9 cellular contexts compared by ENCODE assay signal in genomic region chr6:3208096-3208774, GRCh38. TPM values are rescaled to one million over a fixed set of nuclear protein-coding genes. Genes with fewer than 3 reads are reported as not detected.
DNase-seq lines count a peak whose midpoint lies in the region; ATAC-seq and TF ChIP-seq lines count a peak whose summit lies in the region.
"Had no signal": no experiment of that assay in that cellular context is flagged by ENCODE, and none has a peak within 500 bp of the region (broad histone marks: within the 10 kb centered on the region; RNA-seq: fewer than 3 reads in every experiment).

No MANE protein-coding gene starts in this region.

- H3K4me3 ChIP-seq in right cardiac atrium (ENCODE audit: low read length): no peak overlapping the region
- H3K4me3 ChIP-seq in left ventricle myocardium inferior: no peak overlapping the region
- H3K4me3 ChIP-seq in gastroesophageal sphincter: no peak overlapping the region
- no peak overlapping the region for H3K4me3 ChIP-seq in tibial artery
- H3K4me3 ChIP-seq: heart left ventricle had no signal

- TF ChIP-seq EP300 in gastroesophageal sphincter (IDR thresholded peaks at IDR 0.05): no peak

- intact Hi-C loops in right cardiac atrium (cut with DNase I) (no loop called here), left ventricle myocardium inferior (cut with micrococcal nuclease) (no loop called here), tibial artery (cut with DNase I; ENCODE audit: low total_unique reads) (no loop called here)

- peak overlapping the region; percentile 8 for H3K27ac Mint-ChIP-seq in activated naive CD8-positive, alpha-beta T cell treated with anti-CD3 and anti-CD28 coated beads for 36 hours

- no peaks in the 10 kb centered on the region for H3K9me3 ChIP-seq in right cardiac atrium (ENCODE audit: control insufficient read depth, low read length)
- peaks cover 10% of the 10 kb centered on the region for H3K9me3 ChIP-seq in left ventricle myocardium inferior (replicated peaks)
- H3K9me3 ChIP-seq in gastroesophageal sphincter: no peaks in the 10 kb centered on the region
- H3K9me3 ChIP-seq in tibial artery: peaks cover 0 to 4% (median 0%) of the 10 kb centered on the region in 3 donors

- H3K27ac ChIP-seq in right cardiac atrium (ENCODE audit: low read length): no peak overlapping the region
- H3K27ac ChIP-seq in left ventricle myocardium inferior (replicated peaks): no peak overlapping the region
- H3K27ac ChIP-seq in gastroesophageal sphincter: peak overlapping the region in 2 of 4 donors; percentile 7 to 75
- H3K27ac ChIP-seq in tibial artery: peak overlapping the region; percentile 20 to 53
- H3K27ac ChIP-seq: heart left ventricle had no signal

- peak in 2 of 3 donors; percentile 63 to 66 for DNase-seq in right cardiac atrium
- DNase-seq in left ventricle myocardium inferior: no peak
- no peak for DNase-seq in activated naive CD8-positive, alpha-beta T cell treated with anti-CD3 and anti-CD28 coated beads for 36 hours
- peak; percentile 71 to 91 for DNase-seq in tibial artery
- DNase-seq in NCI-H510A treated with DMSO at 0.1 percent for 48 hours (lab: John Stamatoyannopoulos, UW): no peak
- DNase-seq in activated gamma-delta T cell (lab: John Stamatoyannopoulos, UW): no peak

- peak in 1 of 2 donors; percentile 58 for ATAC-seq in right cardiac atrium
- ATAC-seq in gastroesophageal sphincter: peak; percentile 71
- no peak for ATAC-seq in GM21367 (IDR thresholded peaks at IDR 0.05; ENCODE audit: unreplicated experiment)

- no peaks in the 10 kb centered on the region for H3K27me3 ChIP-seq in right cardiac atrium (ENCODE audit: control insufficient read depth, insufficient read depth)
- peaks cover 46% of the 10 kb centered on the region for H3K27me3 ChIP-seq in left ventricle myocardium inferior (ENCODE audit: low read depth)
- no peaks in the 10 kb centered on the region for H3K27me3 ChIP-seq in gastroesophageal sphincter
- no peaks in the 10 kb centered on the region for H3K27me3 ChIP-seq in tibial artery

- H3K36me3 ChIP-seq in left ventricle myocardium inferior: no peaks in the 10 kb centered on the region
- no peaks in the 10 kb centered on the region for H3K36me3 ChIP-seq in gastroesophageal sphincter
- H3K36me3 ChIP-seq in tibial artery: no peaks in the 10 kb centered on the region
- H3K36me3 ChIP-seq: heart left ventricle had no signal

- WGBS in right cardiac atrium: 66% methylated on average over 14 of the region's 14 CpGs
- 53 to 66% methylated on average over 13 to 14 of the region's 14 CpGs for WGBS in gastroesophageal sphincter (ENCODE audit: low coverage in 1 of 2), 2 donors

- no peak for TF ChIP-seq POLR2A in gastroesophageal sphincter (IDR thresholded peaks at IDR 0.05)

- no peak for TF ChIP-seq CTCF in left ventricle myocardium inferior (IDR thresholded peaks at IDR 0.05; ENCODE audit: borderline replicate concordance)
- TF ChIP-seq CTCF in gastroesophageal sphincter (IDR thresholded peaks at IDR 0.05): no peak
- no peak for TF ChIP-seq CTCF in tibial artery (IDR thresholded peaks at IDR 0.05)

- no peaks in the 10 kb centered on the region for H3K4me1 ChIP-seq in right cardiac atrium (ENCODE audit: control insufficient read depth, insufficient read depth, low read length)
- H3K4me1 ChIP-seq in left ventricle myocardium inferior: no peaks in the 10 kb centered on the region
- peaks cover 0 to 31% (median 5%) of the 10 kb centered on the region in 3 donors for H3K4me1 ChIP-seq in gastroesophageal sphincter
- H3K4me1 ChIP-seq in tibial artery: peaks cover 4 to 42% (median 27%) of the 10 kb centered on the region in 4 donors

- peaks cover 29% of the 10 kb centered on the region for H3K4me1 Mint-ChIP-seq in activated naive CD8-positive, alpha-beta T cell treated with anti-CD3 and anti-CD28 coated beads for 36 hours

- H3K9me3 Mint-ChIP-seq in activated naive CD8-positive, alpha-beta T cell treated with anti-CD3 and anti-CD28 coated beads for 36 hours: peaks cover 12% of the 10 kb centered on the region

- peaks cover 2% of the 10 kb centered on the region for H3K36me3 Mint-ChIP-seq in activated naive CD8-positive, alpha-beta T cell treated with anti-CD3 and anti-CD28 coated beads for 36 hours

- peaks cover 35% of the 10 kb centered on the region for H3K27me3 Mint-ChIP-seq in activated naive CD8-positive, alpha-beta T cell treated with anti-CD3 and anti-CD28 coated beads for 36 hours

- H3K4me3 Mint-ChIP-seq in activated naive CD8-positive, alpha-beta T cell treated with anti-CD3 and anti-CD28 coated beads for 36 hours: no peak overlapping the region

RNA-seq across cellular contexts. Expression of gene TUBB2B, which starts 19.2 kb away (rescaled TPM):
- total RNA-seq in right cardiac atrium (1 to 10 TPM; 1.4 to 3.2 (median 1.8) TPM), left ventricle myocardium inferior (1.4 TPM), gastroesophageal sphincter (10 to 100 TPM; 11.5 to 42.8 (median 14.6) TPM)
- polyA plus RNA-seq in right cardiac atrium: 4.7 TPM
- under 1 TPM; 0.25 to 0.28 TPM for total RNA-seq in activated naive CD8-positive, alpha-beta T cell treated with anti-CD3 and anti-CD28 coated beads for 36 hours

RNA-seq across cellular contexts. Expression of gene PSMG4, which starts 50.5 kb away (rescaled TPM):
- 10 to 100 TPM in 2 of 4 donors, 1 to 10 TPM in 2; 7.9 to 10.7 (median 9.9) TPM for total RNA-seq in right cardiac atrium
- polyA plus RNA-seq in right cardiac atrium: 16.7 TPM
- total RNA-seq in left ventricle myocardium inferior: 11.2 TPM
- 10 to 100 TPM; 36.4 to 38.1 TPM for total RNA-seq in activated naive CD8-positive, alpha-beta T cell treated with anti-CD3 and anti-CD28 coated beads for 36 hours
- total RNA-seq in gastroesophageal sphincter: 10 to 100 TPM; 23.6 to 37.8 (median 29.5) TPM

RNA-seq across cellular contexts. Expression of gene TUBB2A, which starts 50.9 kb away (rescaled TPM):
- total RNA-seq in right cardiac atrium (10 to 100 TPM; 24.3 to 30.1 (median 27.5) TPM), left ventricle myocardium inferior (13.9 TPM), gastroesophageal sphincter (100 to 1,000 TPM in 2 of 4 donors, 10 to 100 TPM in 2; 74.6 to 219 (median 119) TPM)
- 43.1 TPM for polyA plus RNA-seq in right cardiac atrium
- 1 to 10 TPM; 1.8 to 2.0 TPM for total RNA-seq in activated naive CD8-positive, alpha-beta T cell treated with anti-CD3 and anti-CD28 coated beads for 36 hours

Comparison
In these comparisons a context has a peak if more than half of its experiments do, and no peak if none do; other contexts are left out.
1. DNase-seq: peak in right cardiac atrium (2 of 3) and tibial artery (2 of 2); none in left ventricle myocardium inferior (single experiment), activated naive CD8-positive, alpha-beta T cell treated with anti-CD3 and anti-CD28 coated beads for 36 hours (single experiment), NCI-H510A treated with DMSO at 0.1 percent for 48 hours (single experiment) and activated gamma-delta T cell (single experiment).
2. H3K27ac ChIP-seq: peak in tibial artery (2 of 2); none in right cardiac atrium (single experiment) and left ventricle myocardium inferior (single experiment).